Comparison of ENCODE assay signal across 21 cellular contexts in the genomic region with DNA sequence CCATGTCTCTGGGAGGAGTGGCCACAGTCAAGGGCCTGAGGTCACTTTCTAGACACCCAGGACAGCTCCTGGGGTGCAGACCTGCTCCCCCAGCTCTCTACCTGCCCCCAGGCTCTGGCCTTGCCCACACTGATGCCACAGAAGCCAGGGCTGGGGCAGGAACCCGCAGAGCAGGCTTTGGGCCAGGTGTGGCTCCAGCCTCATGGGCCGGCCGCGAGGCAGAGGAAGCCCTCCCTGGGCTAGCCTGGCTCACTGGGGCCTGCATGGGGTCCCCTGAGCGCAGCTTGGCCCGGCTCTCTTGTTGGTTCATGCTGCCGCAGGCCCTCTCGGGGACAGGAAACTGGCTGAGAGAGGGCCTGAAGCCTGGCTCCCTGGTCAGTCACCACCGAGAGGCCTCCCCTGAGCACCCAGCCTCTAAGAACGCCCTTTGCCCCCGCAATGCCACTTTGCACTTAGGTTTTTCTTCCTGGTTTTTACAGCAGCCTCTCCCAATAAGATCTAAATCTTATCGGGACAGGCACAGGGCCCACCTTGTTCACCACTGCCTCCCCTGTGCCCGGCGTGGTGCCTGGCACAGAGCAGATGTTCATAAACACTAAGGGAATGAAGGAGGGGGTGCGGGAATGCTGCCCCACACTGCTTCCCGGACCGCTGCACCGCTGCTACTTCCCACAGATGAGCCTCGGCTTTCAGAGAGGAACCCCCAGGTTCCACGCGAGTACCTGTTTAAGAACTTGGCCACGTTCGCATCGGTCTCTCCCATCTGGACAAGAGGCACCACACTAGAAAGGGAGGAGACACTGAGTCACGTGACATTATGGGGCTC. TPM values are rescaled to one million over a fixed set of nuclear protein-coding genes. Genes with fewer than 3 reads are reported as not detected.
A peak's percentile ranks its signal among the peaks of the same experiment; 100 is the strongest.
DNase-seq lines count a peak whose midpoint lies in the region; ATAC-seq, FAIRE-seq and TF ChIP-seq lines count a peak whose summit lies in the region.
"Had no signal": no experiment of that assay in that cellular context is flagged by ENCODE, and none has a peak within 500 bp of the region (broad histone marks: within the 10 kb centered on the region; RNA-seq: fewer than 3 reads in every experiment).

No MANE protein-coding gene starts in this region.

- H3K27ac ChIP-seq in small intestine (ENCODE audit: low read depth in 1 of 2, low read length in 1 of 2), result peak overlapping the region; percentile 73 to 77
- no peak overlapping the region for H3K27ac ChIP-seq in sigmoid colon
- H3K27ac ChIP-seq: HL-60, KMS-11, SJCRH30 had no signal

- H4K20me1 ChIP-seq in Loucy (ENCODE audit: insufficient read depth, low read length, poor library complexity, severe bottlenecking), result no peaks in the 10 kb centered on the region

- TF ChIP-seq EP300 in sigmoid colon (IDR thresholded peaks at IDR 0.05), result no peak

- H3K9me2 ChIP-seq in Loucy (replicated peaks; ENCODE audit: low read depth, low read length), result no peaks in the 10 kb centered on the region

- no peaks in the 10 kb centered on the region for H3F3A ChIP-seq in Loucy (ENCODE audit: low read depth)

- no peak for TF ChIP-seq POLR2A in sigmoid colon (IDR thresholded peaks at IDR 0.05)

- H3K27ac Mint-ChIP-seq in activated T-helper 1 cell treated with anti-CD3 and anti-CD28 coated beads, Interleukin-12 subunit alpha, Interleukin-12 subunit beta, Interleukin-2, Interleukin-4 antibody, amounts not matched to agents 30 ng/mL and 10 ng/mL and 1 ng/mL, durations not matched to agents 14 hours and 24 hours and 36 hours, result peak overlapping the region; percentile 48

- H3K79me2 ChIP-seq in Loucy (ENCODE audit: insufficient read depth, low read length), result no peaks in the 10 kb centered on the region

- H3K27me3 ChIP-seq in Loucy (ENCODE audit: insufficient read depth, low read length, poor library complexity, severe bottlenecking) (no peaks in the 10 kb centered on the region), small intestine (ENCODE audit: control insufficient read depth in 2 of 2, insufficient read depth in 2 of 2, low read length in 2 of 2) (no peaks in the 10 kb centered on the region), sigmoid colon (peaks cover 0 to 7% (median 0%) of the 10 kb centered on the region in 3 donors)
- H3K27me3 ChIP-seq: SJCRH30 had no signal

- H3K9me3 Mint-ChIP-seq in activated T-helper 1 cell treated with anti-CD3 and anti-CD28 coated beads, Interleukin-12 subunit alpha, Interleukin-12 subunit beta, Interleukin-2, Interleukin-4 antibody, amounts not matched to agents 30 ng/mL and 10 ng/mL and 1 ng/mL, durations not matched to agents 14 hours and 24 hours and 36 hours, result peaks cover 13% of the 10 kb centered on the region

- H3K4me2 ChIP-seq in Loucy (ENCODE audit: low read depth, low read length, poor library complexity, severe bottlenecking), result peak overlapping the region; percentile 38
- H3K4me2 ChIP-seq: KMS-11 had no signal

- H3K9ac ChIP-seq in Loucy (ENCODE audit: low read depth, low read length, poor library complexity, severe bottlenecking), result peak overlapping the region; percentile 19
- H3K9ac ChIP-seq: KMS-11 had no signal

- no peak overlapping the region for H2AFZ ChIP-seq in Loucy (ENCODE audit: low read length)

- H3K36me3 ChIP-seq in Loucy (ENCODE audit: insufficient read depth, low read length) (peaks cover 20% of the 10 kb centered on the region; the same call in 1 of the 2 replicates), small intestine (ENCODE audit: control insufficient read depth in 2 of 2, insufficient read depth in 2 of 2, low read length in 2 of 2) (no peaks in the 10 kb centered on the region), sigmoid colon (peaks cover 0 to 27% (median 3%) of the 10 kb centered on the region in 4 donors)
- H3K36me3 ChIP-seq: SJCRH30 had no signal

- FAIRE-seq in small intestine (lab: Jason Lieb, UNC), result no peak
- FAIRE-seq: GM12878, RCC 7860 had no signal

- H3K9me3 ChIP-seq in Loucy (ENCODE audit: insufficient read depth, low read depth, low read length) (no peaks in the 10 kb centered on the region), small intestine (ENCODE audit: control insufficient read depth, low read depth) (no peaks in the 10 kb centered on the region), sigmoid colon (no peaks in the 10 kb centered on the region)
- H3K9me3 ChIP-seq: HAP-1, SJCRH30 had no signal

- peaks cover 15% of the 10 kb centered on the region for H3K36me3 Mint-ChIP-seq in activated T-helper 1 cell treated with anti-CD3 and anti-CD28 coated beads, Interleukin-12 subunit alpha, Interleukin-12 subunit beta, Interleukin-2, Interleukin-4 antibody, amounts not matched to agents 30 ng/mL and 10 ng/mL and 1 ng/mL, durations not matched to agents 14 hours and 24 hours and 36 hours (ENCODE audit: low read depth)

- intact Hi-C loops in activated T-helper 1 cell treated with anti-CD3 and anti-CD28 coated beads, Interleukin-12 subunit alpha, Interleukin-12 subunit beta, Interleukin-2, Interleukin-4 antibody, amounts not matched to agents 30 ng/mL and 10 ng/mL and 1 ng/mL, durations not matched to agents 14 hours and 24 hours and 36 hours (cut with micrococcal nuclease), result no loop called here
- intact Hi-C loops in left colon (cut with DNase I, micrococcal nuclease) (no loop called here), sigmoid colon (cut with DNase I) (no loop called here)

- 19 to 66% (median 40%) methylated on average over 23 to 25 of the region's 25 CpGs for WGBS in small intestine, 3 donors
- WGBS in sigmoid colon, 2 donors, result 32 to 72% methylated on average over 25 of the region's 25 CpGs

- ATAC-seq in left colon, result peak; percentile 90
- ATAC-seq in GM21528 (IDR thresholded peaks at IDR 0.05; ENCODE audit: low FRiP score, unreplicated experiment), result no peak
- ATAC-seq: GM12878 had no signal

- no peak for DNase-seq in activated T-helper 1 cell treated with anti-CD3 and anti-CD28 coated beads, Interleukin-12 subunit alpha, Interleukin-12 subunit beta, Interleukin-2, Interleukin-4 antibody, amounts not matched to agents 30 ng/mL and 10 ng/mL and 1 ng/mL, durations not matched to agents 14 hours and 24 hours and 36 hours (ENCODE audit: low spot score)
- DNase-seq in left colon (peak; percentile 64 to 68), small intestine (peak; percentile 91), sigmoid colon (no peak), SKM-1 (lab: John Stamatoyannopoulos, UW; ENCODE audit: unreplicated experiment) (no peak)
- DNase-seq: CD4-positive, alpha-beta memory T cell; DND-41; NCI-H1105; NCI-H146; NCI-H2029; NCI-H2227 treated with DMSO at 0.1 percent for 48 hours; NCI-H510A treated with DMSO at 0.1 percent for 48 hours; NCI-H748 treated with DMSO at 0.1 percent for 48 hours; SJCRH30 had no signal

- H3K4me1 ChIP-seq in Loucy (ENCODE audit: insufficient read depth, low read length, poor library complexity, severe bottlenecking), result peaks cover 9% of the 10 kb centered on the region
- peaks cover 0 to 3% of the 10 kb centered on the region in 2 donors for H3K4me1 ChIP-seq in small intestine (ENCODE audit: control insufficient read depth in 2 of 2, insufficient read depth in 1 of 2, low read depth in 1 of 2, low read length in 1 of 2)
- no peaks in the 10 kb centered on the region for H3K4me1 ChIP-seq in sigmoid colon
- H3K4me1 ChIP-seq: HAP-1, SJCRH30 had no signal

- H3K4me3 ChIP-seq in Loucy (ENCODE audit: low read length, poor library complexity, severe bottlenecking) (no peak overlapping the region), small intestine (ENCODE audit: low read depth in 1 of 2, low read length in 2 of 2) (no peak overlapping the region), sigmoid colon (no peak overlapping the region)
- H3K4me3 ChIP-seq: GM12878, HAP-1, SJCRH30 had no signal

- no peaks in the 10 kb centered on the region for H3K27me3 Mint-ChIP-seq in activated T-helper 1 cell treated with anti-CD3 and anti-CD28 coated beads, Interleukin-12 subunit alpha, Interleukin-12 subunit beta, Interleukin-2, Interleukin-4 antibody, amounts not matched to agents 30 ng/mL and 10 ng/mL and 1 ng/mL, durations not matched to agents 14 hours and 24 hours and 36 hours (ENCODE audit: insufficient read depth)
- H3K27me3 Mint-ChIP-seq: CD4-positive, alpha-beta memory T cell had no signal

- no peak overlapping the region for H3K4me3 Mint-ChIP-seq in activated T-helper 1 cell treated with anti-CD3 and anti-CD28 coated beads, Interleukin-12 subunit alpha, Interleukin-12 subunit beta, Interleukin-2, Interleukin-4 antibody, amounts not matched to agents 30 ng/mL and 10 ng/mL and 1 ng/mL, durations not matched to agents 14 hours and 24 hours and 36 hours
- H3K4me3 Mint-ChIP-seq: CD4-positive, alpha-beta memory T cell had no signal

- H3K4me1 Mint-ChIP-seq in activated T-helper 1 cell treated with anti-CD3 and anti-CD28 coated beads, Interleukin-12 subunit alpha, Interleukin-12 subunit beta, Interleukin-2, Interleukin-4 antibody, amounts not matched to agents 30 ng/mL and 10 ng/mL and 1 ng/mL, durations not matched to agents 14 hours and 24 hours and 36 hours (ENCODE audit: low read depth), result no peaks in the 10 kb centered on the region
- H3K4me1 Mint-ChIP-seq: CD4-positive, alpha-beta memory T cell had no signal

- TF ChIP-seq CTCF in Loucy (conservative IDR thresholded peaks at IDR 0.05; ENCODE audit: low read length) (no peak), sigmoid colon (IDR thresholded peaks at IDR 0.05) (no peak)

RNA-seq across cellular contexts. Expression of gene MMAB, which starts 14.7 kb away (rescaled TPM):
- total RNA-seq in activated T-helper 1 cell treated with anti-CD3 and anti-CD28 coated beads, Interleukin-12 subunit alpha, Interleukin-12 subunit beta, Interleukin-2, Interleukin-4 antibody, amounts not matched to agents 30 ng/mL and 10 ng/mL and 1 ng/mL, durations not matched to agents 14 hours and 24 hours and 36 hours, result 41.9 and 42.2 TPM in 2 replicates
- total RNA-seq in left colon (10 to 100 TPM; 31.0 to 51.3 TPM), sigmoid colon (10 to 100 TPM; 12.2 to 28.9 (median 23.5) TPM)
- polyA plus RNA-seq in small intestine (10 to 100 TPM; 23.9 to 95.9 (median 30.5) TPM), sigmoid colon (10 to 100 TPM; 36.6 to 79.6 (median 64.3) TPM)

RNA-seq across cellular contexts. Expression of gene MVK, which starts 15.0 kb away (rescaled TPM):
- 14.2 and 15.8 TPM in 2 replicates for total RNA-seq in activated T-helper 1 cell treated with anti-CD3 and anti-CD28 coated beads, Interleukin-12 subunit alpha, Interleukin-12 subunit beta, Interleukin-2, Interleukin-4 antibody, amounts not matched to agents 30 ng/mL and 10 ng/mL and 1 ng/mL, durations not matched to agents 14 hours and 24 hours and 36 hours
- total RNA-seq in left colon (10 to 100 TPM; 23.1 to 47.2 TPM), sigmoid colon (10 to 100 TPM in 3 of 4 donors, 1 to 10 TPM in 1; 9.1 to 14.8 (median 12.3) TPM)
- polyA plus RNA-seq in small intestine (10 to 100 TPM; 15.1 to 36.4 (median 17.0) TPM), sigmoid colon (10 to 100 TPM; 13.8 to 40.8 (median 21.0) TPM)

Comparison
In these comparisons a context has a peak if more than half of its experiments do, and no peak if none do; other contexts are left out.
1. DNase-seq: peak in left colon (2 of 2) and small intestine (single experiment); none in activated T-helper 1 cell treated with anti-CD3 and anti-CD28 coated beads, Interleukin-12 subunit alpha, Interleukin-12 subunit beta, Interleukin-2, Interleukin-4 antibody, amounts not matched to agents 30 ng/mL and 10 ng/mL and 1 ng/mL, durations not matched to agents 14 hours and 24 hours and 36 hours (single experiment), sigmoid colon (single experiment) and SKM-1 (single experiment).
2. H3K27ac ChIP-seq: peak in small intestine (2 of 2); none in sigmoid colon (0 of 4).